ENCODE assay signal across 24 cellular contexts in the genomic region with DNA sequence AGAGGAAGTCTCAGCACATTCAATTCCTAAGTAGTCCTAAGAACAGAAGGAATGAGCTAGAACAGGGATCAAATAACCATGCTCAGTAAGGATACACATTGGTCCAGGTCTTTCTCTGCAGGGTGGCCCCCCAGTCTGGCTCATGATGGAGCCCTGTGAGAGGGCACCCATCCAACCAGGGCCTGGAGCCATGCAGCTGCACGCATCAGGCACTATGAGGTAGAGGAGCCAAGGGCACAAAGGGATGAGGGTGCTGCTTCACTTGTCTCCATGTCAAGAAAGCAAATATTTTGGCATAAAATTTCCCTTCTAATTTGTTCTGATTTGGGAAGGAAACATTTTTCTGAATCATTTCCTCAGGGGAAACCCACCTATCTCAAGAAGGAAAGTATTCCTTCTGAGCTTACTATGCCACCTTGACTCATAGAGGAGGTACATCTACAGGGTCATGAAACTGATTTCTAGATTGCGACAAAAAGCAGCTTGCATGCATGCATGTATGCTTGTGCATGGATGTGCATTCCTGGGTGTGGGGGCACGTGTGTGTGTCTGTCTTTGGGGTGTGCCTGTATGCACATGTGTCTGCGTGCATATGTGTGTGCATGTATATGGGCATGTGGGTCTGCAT.
"Had no signal": no experiment of that assay in that cellular context is flagged by ENCODE, and none has a peak within 500 bp of the region (broad histone marks: within the 10 kb centered on the region; RNA-seq: fewer than 3 reads in every experiment).

No MANE protein-coding gene starts in this region.

- H3K9me3 Mint-ChIP-seq: effector memory CD8-positive, alpha-beta T cell had no signal

- H3K27me3 ChIP-seq: colonic mucosa, esophagus squamous epithelium, gastrocnemius medialis, left lung had no signal

- H3K27ac Mint-ChIP-seq: dendritic cell treated with granulocyte-macrophage colony-stimulating factor and Interleukin-4, amounts not matched to agents 40 ng/mL and 50 ng/mL, for 4 days; effector memory CD8-positive, alpha-beta T cell; endodermal cell; mesothelial cell of epicardium had no signal

- H3K4me3 Mint-ChIP-seq: dendritic cell treated with granulocyte-macrophage colony-stimulating factor and Interleukin-4, amounts not matched to agents 40 ng/mL and 50 ng/mL, for 4 days; effector memory CD8-positive, alpha-beta T cell; endodermal cell; mesothelial cell of epicardium; naive B cell had no signal

- H3K36me3 ChIP-seq: colonic mucosa, esophagus squamous epithelium, gastrocnemius medialis, heart right ventricle, left lung, lower lobe of right lung had no signal

- H3K4me1 Mint-ChIP-seq: naive B cell had no signal

- DNase-seq: colonic mucosa; cortex of kidney; effector CD8-positive, alpha-beta T cell; effector memory CD8-positive, alpha-beta T cell; endodermal cell; erythroblast; esophagus squamous epithelium; foreskin fibroblast; foreskin melanocyte; gastrocnemius medialis; glutamatergic neuron; heart right ventricle; hippocampal formation; left cardiac atrium; left lung; left ventricle myocardium superior; lower lobe of right lung; mesenchymal stem cell; mucosa of descending colon; naive B cell had no signal

- ATAC-seq: effector memory CD8-positive, alpha-beta T cell; esophagus mucosa; gastrocnemius medialis; heart right ventricle; left cardiac atrium; left lung; left ventricle myocardium superior; lower lobe of right lung; mucosa of descending colon had no signal

- H3K27ac ChIP-seq: colonic mucosa, epithelial cell of prostate, esophagus squamous epithelium, gastrocnemius medialis, heart right ventricle, left lung, lower lobe of right lung had no signal

- H3K36me3 Mint-ChIP-seq: mesothelial cell of epicardium, naive B cell had no signal

- H3K4me3 ChIP-seq: colonic mucosa, esophagus squamous epithelium, gastrocnemius medialis, heart right ventricle, left lung, lower lobe of right lung, mucosa of descending colon had no signal
